5 cellular contexts compared by ENCODE assay signal in the genomic region with DNA sequence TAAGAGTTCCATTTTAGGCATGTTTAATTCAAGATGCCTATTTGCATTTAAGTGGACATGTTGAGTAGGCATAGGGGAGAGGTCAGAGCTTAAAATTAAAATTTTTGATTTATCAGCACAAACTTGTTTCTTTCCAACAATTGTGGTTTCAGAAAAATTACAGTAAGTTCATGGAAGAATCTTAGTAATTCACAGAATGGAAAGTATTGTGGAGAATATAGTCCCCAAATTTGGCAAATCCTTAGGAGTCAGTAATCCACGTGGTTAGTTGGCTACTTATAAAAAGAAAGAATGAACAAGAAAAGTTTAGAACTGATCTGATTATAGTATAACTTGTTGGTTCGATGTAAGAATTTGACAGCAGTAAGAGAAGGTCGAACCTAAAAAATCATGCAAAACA.
"Had no signal": no experiment of that assay in that cellular context is flagged by ENCODE, and none has a peak within 500 bp of the region (broad histone marks: within the 10 kb centered on the region; RNA-seq: fewer than 3 reads in every experiment).

No MANE protein-coding gene starts in this region.

- ATAC-seq: GM23338 had no signal

- H3K4me2 ChIP-seq: GM23338, KMS-11 had no signal

- H3K27ac ChIP-seq: KMS-11 had no signal

- DNase-seq: H9, HCEC 1CT, KBM-7 had no signal

- H2AFZ ChIP-seq: GM23338 had no signal

- H3K9ac ChIP-seq: KMS-11 had no signal

- H3K4me3 ChIP-seq: GM23338 had no signal
